In the genomic region with DNA sequence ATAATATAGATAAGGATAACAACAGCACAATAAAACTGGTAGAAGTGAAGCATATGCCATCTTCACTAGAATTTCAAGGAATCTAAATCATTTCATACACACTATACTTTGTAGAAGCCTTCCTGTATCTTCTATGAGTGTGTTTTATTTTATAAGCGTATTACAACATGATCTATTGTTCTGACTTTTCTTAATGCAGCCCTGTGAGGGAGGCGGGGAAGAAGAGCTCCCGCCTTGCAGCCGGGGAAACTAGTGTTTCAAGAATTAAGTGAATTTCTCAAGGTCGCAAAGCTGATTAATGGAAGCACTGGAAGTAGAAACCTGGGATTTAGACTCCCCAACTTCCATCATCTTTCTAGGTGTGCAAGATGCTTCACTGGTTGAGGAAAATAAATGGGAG, we compare ENCODE assay signal across 14 cellular contexts. TPM values are rescaled to one million over a fixed set of nuclear protein-coding genes. Genes with fewer than 3 reads are reported as not detected.
DNase-seq lines count a peak whose midpoint lies in the region; ATAC-seq and TF ChIP-seq lines count a peak whose summit lies in the region.
"Had no signal": no experiment of that assay in that cellular context is flagged by ENCODE, and none has a peak within 500 bp of the region (broad histone marks: within the 10 kb centered on the region; RNA-seq: fewer than 3 reads in every experiment).

No MANE protein-coding gene starts in this region.

- H3K4me1 ChIP-seq in neural progenitor cell, result peaks cover 71% of the 10 kb centered on the region

- peaks cover 23% of the 10 kb centered on the region for H3F3A ChIP-seq in neural progenitor cell (ENCODE audit: low read depth)

- H3K9ac ChIP-seq in neural progenitor cell, result no peak overlapping the region

- peak overlapping the region; percentile 49 for H3K4me2 ChIP-seq in neural progenitor cell

- H3K27ac ChIP-seq in WERI-Rb-1, result peak overlapping the region; percentile 94
- peak overlapping the region; percentile 75 for H3K27ac ChIP-seq in neural progenitor cell

- peaks cover 38% of the 10 kb centered on the region for H3K36me3 Mint-ChIP-seq in neural progenitor cell

- peaks cover 99% of the 10 kb centered on the region for H3K79me2 ChIP-seq in neural progenitor cell (ENCODE audit: low read depth)

- H3K27me3 ChIP-seq in WERI-Rb-1 (ENCODE audit: insufficient read depth, low read depth, severe bottlenecking) (no peaks in the 10 kb centered on the region), neural progenitor cell (no peaks in the 10 kb centered on the region)

- peaks cover 9% of the 10 kb centered on the region for H3K27me3 Mint-ChIP-seq in neural progenitor cell (ENCODE audit: insufficient read depth, low read depth)

- no peak for TF ChIP-seq CTCF in WERI-Rb-1 (IDR thresholded peaks at IDR 0.05; ENCODE audit: low read depth, low read length)
- no peak for TF ChIP-seq CTCF in fibroblast of mammary gland (conservative IDR thresholded peaks at IDR 0.05; ENCODE audit: control insufficient read depth, insufficient read depth, low read depth, low read length)
- no peak for TF ChIP-seq CTCF in neural progenitor cell (IDR thresholded peaks at IDR 0.05)

- H3K27ac Mint-ChIP-seq in neural progenitor cell, result peak overlapping the region; percentile 89

- DNase-seq in A172 (ENCODE audit: low spot score), result peak; percentile 16
- DNase-seq in WERI-Rb-1, result no peak
- DNase-seq in fibroblast of mammary gland (ENCODE audit: low read depth), result no peak
- DNase-seq in neural progenitor cell (ENCODE audit: low spot score), result no peak
- DNase-seq in stimulated activated CD4-positive, alpha-beta T cell treated with anti-CD3 and anti-CD28 coated beads, Interleukin-15, amount 100 ng/mL, for 24 hours, result no peak
- DNase-seq in NCI-H1694 treated with DMSO at 0.1 percent for 48 hours (lab: John Stamatoyannopoulos, UW), result no peak
- DNase-seq in activated CD4-positive, CD25-positive, alpha-beta regulatory T cell (lab: John Stamatoyannopoulos, UW), result no peak
- DNase-seq: activated CD4-positive, alpha-beta T cell treated with anti-CD3 and anti-CD28 coated beads, Interleukin-2, amount 50 U/mL, for 4 hours; activated T-cell treated with anti-CD3 and anti-CD28 coated beads, Interleukin-2, amount 50 U/mL, for 72 hours; NCI-H2029 treated with DMSO at 0.1 percent for 48 hours; NCI-H774; stimulated activated naive CD4-positive, alpha-beta T cell; T1000 had no signal

- peaks cover 95% of the 10 kb centered on the region for H3K4me1 Mint-ChIP-seq in neural progenitor cell

- ATAC-seq in GM21528 (IDR thresholded peaks at IDR 0.05; ENCODE audit: low FRiP score, unreplicated experiment), result no peak
- ATAC-seq: activated T-cell treated with anti-CD3 and anti-CD28 coated beads, Interleukin-2, amount 50 U/mL, for 72 hours had no signal

- peak overlapping the region; percentile 65 for H3K4me3 ChIP-seq in WERI-Rb-1 (ENCODE audit: low read depth, low read length)
- peak overlapping the region; percentile 23 for H3K4me3 ChIP-seq in fibroblast of mammary gland (ENCODE audit: control insufficient read depth, low read depth, low read length)
- H3K4me3 ChIP-seq in neural progenitor cell, result peak overlapping the region; percentile 1

- H3K36me3 ChIP-seq in WERI-Rb-1 (peaks cover 12% of the 10 kb centered on the region), neural progenitor cell (no peaks in the 10 kb centered on the region)

- peaks cover 5% of the 10 kb centered on the region for H3K9me3 Mint-ChIP-seq in neural progenitor cell
- H3K9me3 Mint-ChIP-seq: activated T-cell treated with anti-CD3 and anti-CD28 coated beads, Interleukin-2, amount 50 U/mL, for 72 hours had no signal

- peaks cover 98% of the 10 kb centered on the region for H4K20me1 ChIP-seq in neural progenitor cell (ENCODE audit: low read depth)

- peak overlapping the region; percentile 84 for H3K4me3 Mint-ChIP-seq in neural progenitor cell
- H3K4me3 Mint-ChIP-seq: activated T-cell treated with anti-CD3 and anti-CD28 coated beads, Interleukin-2, amount 50 U/mL, for 72 hours had no signal

- no peaks in the 10 kb centered on the region for H3K9me3 ChIP-seq in WERI-Rb-1 (ENCODE audit: severe bottlenecking)
- H3K9me3 ChIP-seq in neural progenitor cell (ENCODE audit: low read depth), result no peaks in the 10 kb centered on the region

- no peak overlapping the region for H2AFZ ChIP-seq in neural progenitor cell (replicated peaks)

RNA-seq across cellular contexts. Expression of gene VGLL4, which starts 33.0 kb away (rescaled TPM):
- 51.3 and 63.4 TPM in 2 replicates for total RNA-seq in A172 (2014; rRNA removed; shearing (Covaris generic))
- total RNA-seq in neural progenitor cell (ENCODE audit: low replicate concordance), result 82.6 and 111 TPM in 2 replicates

Comparison
In these comparisons a context has a peak if more than half of its experiments do, and no peak if none do; other contexts are left out.
1. H3K4me3 ChIP-seq: peak in every context shown above with its lines; median percentile 65 in WERI-Rb-1; 23 in fibroblast of mammary gland; 1 in neural progenitor cell.